Comparison of ENCODE assay signal across 23 cellular contexts in genomic region chr10:71675295-71675970, GRCh38. TPM values are rescaled to one million over a fixed set of nuclear protein-coding genes. Genes with fewer than 3 reads are reported as not detected.
DNase-seq lines count a peak whose midpoint lies in the region; ATAC-seq, FAIRE-seq and TF ChIP-seq lines count a peak whose summit lies in the region.
"Had no signal": no experiment of that assay in that cellular context is flagged by ENCODE, and none has a peak within 500 bp of the region (broad histone marks: within the 10 kb centered on the region; RNA-seq: fewer than 3 reads in every experiment).

No MANE protein-coding gene starts in this region.

- H3K27me3 ChIP-seq in K562 (ENCODE audit: control insufficient read depth in 2 of 2, insufficient read depth in 2 of 2, low read length in 2 of 2) (no peaks in the 10 kb centered on the region), H1 (replicated peaks in 1 of 4; ENCODE audit: control insufficient read depth in 3 of 4, extremely low read depth in 1 of 4, insufficient read depth in 3 of 4, low read length in 3 of 4) (no peaks in the 10 kb centered on the region), foreskin keratinocyte (peaks cover 8% of the 10 kb centered on the region)

- POLR2A ChIA-PET in RWPE1 (lab: Yijun Ruan, JAX; ENCODE audit: low non-redundant PET) = no interaction called here
- POLR2A ChIA-PET in K562 (lab: Yijun Ruan, JAX) = interaction anchor here (0.6 kb wide), 1 partner anchor 14 kb away, joined by 3 read pairs; no protein-coding TSS in a partner anchor
- POLR2A ChIA-PET in H1 (lab: Charles Lee; ENCODE audit: partially characterized antibody) = no interaction called here

- H3K23ac ChIP-seq in H1 (ENCODE audit: insufficient read length) = no peak overlapping the region

- no peak overlapping the region for H2BK120ac ChIP-seq in H1 (replicated peaks; ENCODE audit: low read depth, low read length)

- H4K20me1 ChIP-seq in K562 (replicated peaks; ENCODE audit: control insufficient read depth, insufficient read depth, low read length) (no peaks in the 10 kb centered on the region), H1 (replicated peaks in 1 of 2; ENCODE audit: control insufficient read depth in 1 of 2, insufficient read depth in 2 of 2, low read length in 2 of 2) (no peaks in the 10 kb centered on the region)

- FAIRE-seq in K562 (lab: Jason Lieb, UNC) = no peak
- no peak for FAIRE-seq in H1 (lab: Jason Lieb, UNC)
- FAIRE-seq: A549, GM12892, GM19239 had no signal

- H3K18ac ChIP-seq in H1 (ENCODE audit: extremely low read depth, low read length) = no peak overlapping the region

- TF ChIP-seq POLR2A in K562 (conservative IDR thresholded peaks at IDR 0.05) (no peak), H1 (IDR thresholded peaks at IDR 0.05; ENCODE audit: control extremely low read depth in 1 of 2, low read depth in 2 of 2, low read length in 2 of 2) (no peak)

- H3K4ac ChIP-seq in H1 (replicated peaks; ENCODE audit: insufficient read length, low read depth, low read length) = no peak overlapping the region

- H2AFZ ChIP-seq in K562 (ENCODE audit: low read depth, low read length) (no peak overlapping the region), H1 (ENCODE audit: low read length) (no peak overlapping the region)
- H2AFZ ChIP-seq: GM23248 had no signal

- H2BK20ac ChIP-seq in H1 (ENCODE audit: low read length) = no peak overlapping the region; the same call in 1 of the 2 replicates

- TF ChIP-seq RAD21 in K562 (CRISPR knock-in tag; conservative IDR thresholded peaks at IDR 0.05 in 1 of 2, IDR thresholded peaks at IDR 0.05 in 1 of 2) (no peak), H1 (IDR thresholded peaks at IDR 0.05 in 1 of 2, conservative IDR thresholded peaks at IDR 0.05 in 1 of 2; ENCODE audit: low read depth in 2 of 2, low read length in 2 of 2) (no peak)

- H3K9ac ChIP-seq in K562 (ENCODE audit: insufficient read depth in 1 of 2, low read depth in 2 of 2, low read length in 2 of 2) (no peak overlapping the region), H1 (replicated peaks in 1 of 4; ENCODE audit: extremely low read depth in 1 of 4, low read depth in 3 of 4, low read length in 3 of 4) (no peak overlapping the region)
- H3K9ac ChIP-seq: GM23248 had no signal

- 58% methylated on average over 6 of the region's 6 CpGs for WGBS in K562 (ENCODE audit: insufficient coverage, low coverage, missing lambda C conversion rate)
- WGBS in H1 (ENCODE audit: extremely low coverage in 1 of 2, insufficient coverage in 1 of 2, insufficient read length in 1 of 2, insufficient replicate concordance in 2 of 2, low coverage in 1 of 2, low lambda C conversion rate in 2 of 2, missing lambda C conversion rate in 1 of 2), 2 experiments = 81% methylated on average over 6 of the region's 6 CpGs; no CpG with 5 or more reads in 1 of the 2 experiments

- no peak overlapping the region for H2BK5ac ChIP-seq in H1 (ENCODE audit: low read depth, low read length)

- H3K27me3 Mint-ChIP-seq in activated naive CD8-positive, alpha-beta T cell treated with anti-CD3 and anti-CD28 coated beads for 36 hours = no peaks in the 10 kb centered on the region

- TF ChIP-seq CTCF in RWPE1 (conservative IDR thresholded peaks at IDR 0.05; ENCODE audit: low read depth) (no peak), K562 (IDR thresholded peaks at IDR 0.05 in 2 of 3, conservative IDR thresholded peaks at IDR 0.05 in 1 of 3; ENCODE audit: insufficient read depth in 2 of 3, low read depth in 1 of 3, low read length in 3 of 3) (no peak), H1 (IDR thresholded peaks at IDR 0.05; ENCODE audit: control extremely low read depth in 1 of 3, insufficient read depth in 1 of 3, low read depth in 1 of 3, low read length in 3 of 3) (peak in 2 of 3 experiments; percentile 0 to 4; a peak in 2 of 4 replicates), foreskin keratinocyte (conservative IDR thresholded peaks at IDR 0.05) (no peak)

- no peak overlapping the region for H4K91ac ChIP-seq in H1 (replicated peaks; ENCODE audit: insufficient read length, low read length)

- no peaks in the 10 kb centered on the region for H3K79me1 ChIP-seq in H1 (ENCODE audit: low read depth, low read length)

- no peak for ATAC-seq in K562
- peak; percentile 29 for ATAC-seq in foreskin keratinocyte
- ATAC-seq: A549, HCT116 had no signal

- DNase-seq in RWPE1 (ENCODE audit: low spot score) = peak; percentile 54
- no peak for DNase-seq in K562 (ENCODE audit: extremely low read depth in 1 of 4, low spot score in 3 of 4)
- DNase-seq in H1 (ENCODE audit: low read depth in 1 of 2, low spot score in 2 of 2) = no peak
- peak; percentile 9 to 23 for DNase-seq in foreskin keratinocyte
- DNase-seq in activated naive CD8-positive, alpha-beta T cell treated with anti-CD3 and anti-CD28 coated beads for 36 hours = no peak
- DNase-seq in GDM1 (lab: John Stamatoyannopoulos, UW) = no peak
- no peak for DNase-seq in glomerular visceral epithelial cell (ENCODE audit: extremely low spot score)
- DNase-seq: 8988T; C1 segment of cervical spinal cord; Calu3; CD4-positive, alpha-beta memory T cell; COR-L47; DMS53; DMS79 treated with DMSO at 0.1 percent for 48 hours; GM23248; H9 had no signal

- intact Hi-C loops in K562 (cut with micrococcal nuclease) = no loop called here

- no peaks in the 10 kb centered on the region for H3K79me2 ChIP-seq in K562 (ENCODE audit: control insufficient read depth, insufficient read depth, low read length)
- H3K79me2 ChIP-seq in H1 (ENCODE audit: control insufficient read depth in 1 of 2, insufficient read depth in 2 of 2, low read length in 2 of 2) = no peaks in the 10 kb centered on the region

- no peaks in the 10 kb centered on the region for H3K4me1 Mint-ChIP-seq in activated naive CD8-positive, alpha-beta T cell treated with anti-CD3 and anti-CD28 coated beads for 36 hours
- H3K4me1 Mint-ChIP-seq: CD4-positive, alpha-beta memory T cell; H9 had no signal

- no peaks in the 10 kb centered on the region for H3K36me3 Mint-ChIP-seq in activated naive CD8-positive, alpha-beta T cell treated with anti-CD3 and anti-CD28 coated beads for 36 hours
- H3K36me3 Mint-ChIP-seq: CD4-positive, alpha-beta memory T cell had no signal

- no peak overlapping the region for H3K4me3 ChIP-seq in K562
- no peak overlapping the region for H3K4me3 ChIP-seq in H1 (ENCODE audit: extremely low read depth in 1 of 4, insufficient read depth in 2 of 4, low read depth in 3 of 4, low read length in 4 of 4)
- H3K4me3 ChIP-seq: A549, GM23248 had no signal

- no peaks in the 10 kb centered on the region for H3K9me3 Mint-ChIP-seq in activated naive CD8-positive, alpha-beta T cell treated with anti-CD3 and anti-CD28 coated beads for 36 hours
- H3K9me3 Mint-ChIP-seq: CD4-positive, alpha-beta memory T cell; H9 had no signal

- H3K4me2 ChIP-seq in K562 (ENCODE audit: insufficient read depth, low read length) = no peak overlapping the region
- no peak overlapping the region for H3K4me2 ChIP-seq in H1 (ENCODE audit: insufficient read depth in 1 of 2, low read depth in 2 of 2, low read length in 2 of 2)
- H3K4me2 ChIP-seq: A549 had no signal

- CTCF ChIA-PET in RWPE1 (lab: Yijun Ruan, JAX) = no interaction called here
- CTCF ChIA-PET in K562 (lab: Yijun Ruan, JAX; ENCODE audit: low intra/inter-chr PET ratio) = no interaction called here
- CTCF ChIA-PET in H1 (lab: Charles Lee; ENCODE audit: partially characterized antibody) = interaction anchor here (0.9 to 5.0 kb wide), 12 partner anchors 9 to 291 kb away, joined by 3 to 34 read pairs (median 3); no protein-coding TSS in a partner anchor

- H3K4me1 ChIP-seq in K562 (replicated peaks in 1 of 2; ENCODE audit: control insufficient read depth in 2 of 2, insufficient read depth in 2 of 2, low read length in 2 of 2) (peaks cover 0 to 27% of the 10 kb centered on the region in 2 experiments; a peak in 3 of 5 replicates), H1 (replicated peaks in 1 of 4; ENCODE audit: control insufficient read depth in 3 of 4, insufficient read depth in 4 of 4, low read length in 3 of 4) (no peaks in the 10 kb centered on the region; a peak in 1 of 7 replicates), foreskin keratinocyte (no peaks in the 10 kb centered on the region)
- H3K4me1 ChIP-seq: A549 had no signal

- H4K5ac ChIP-seq in H1 (ENCODE audit: insufficient read length, low read depth, low read length) = no peak overlapping the region

- BruUV-seq in K562 (replicated peaks; lab: Mats Ljungman, UMichigan) = no TSS peak

- no peak overlapping the region for H3K27ac Mint-ChIP-seq in activated naive CD8-positive, alpha-beta T cell treated with anti-CD3 and anti-CD28 coated beads for 36 hours
- H3K27ac Mint-ChIP-seq: CD4-positive, alpha-beta memory T cell; H9 had no signal

- H3K27ac ChIP-seq in RWPE1 (no peak overlapping the region), K562 (ENCODE audit: extremely low read depth, low read depth, low read length) (no peak overlapping the region), H1 (ENCODE audit: low read depth, low read length) (no peak overlapping the region), foreskin keratinocyte (no peak overlapping the region)
- H3K27ac ChIP-seq: A549, GM23248 had no signal

- no peaks in the 10 kb centered on the region for H3K9me3 ChIP-seq in K562 (replicated peaks; ENCODE audit: control insufficient read depth, insufficient read depth, low read depth, low read length)
- no peaks in the 10 kb centered on the region for H3K9me3 ChIP-seq in H1 (ENCODE audit: insufficient read depth in 2 of 2, low read depth in 1 of 2, low read length in 1 of 2)
- H3K9me3 ChIP-seq: A549 had no signal

- in situ Hi-C loops in K562 (cut with MboI) = no loop called here

- H3K9me1 ChIP-seq in K562 (ENCODE audit: control insufficient read depth, insufficient read depth, low read length) = no peaks in the 10 kb centered on the region

- H3K4me3 Mint-ChIP-seq in activated naive CD8-positive, alpha-beta T cell treated with anti-CD3 and anti-CD28 coated beads for 36 hours = no peak overlapping the region
- H3K4me3 Mint-ChIP-seq: CD4-positive, alpha-beta memory T cell; H9 had no signal

- H2BK12ac ChIP-seq in H1 (ENCODE audit: low read depth, low read length) = no peak overlapping the region

- no peak overlapping the region for H3K56ac ChIP-seq in H1 (replicated peaks; ENCODE audit: insufficient read length, low read depth, low read length)

- H3K14ac ChIP-seq in H1 (ENCODE audit: insufficient read length) = no peak overlapping the region

- no peak overlapping the region for H2BK15ac ChIP-seq in H1 (ENCODE audit: low read length)

- H4K8ac ChIP-seq in H1 (ENCODE audit: extremely low read depth, insufficient read depth, low read length) = peak overlapping the region; percentile 83; the same call in 1 of the 2 replicates

- no peak overlapping the region for H2AK5ac ChIP-seq in H1 (ENCODE audit: low read depth, low read length)

- H3K36me3 ChIP-seq in K562 (ENCODE audit: control insufficient read depth, insufficient read depth, low read length) = no peaks in the 10 kb centered on the region
- H3K36me3 ChIP-seq in H1 (ENCODE audit: control insufficient read depth in 2 of 4, insufficient read depth in 4 of 4, low read length in 3 of 4) = no peaks in the 10 kb centered on the region

- TF ChIP-seq EP300 in K562 (IDR thresholded peaks at IDR 0.05; ENCODE audit: low read length) = no peak
- TF ChIP-seq EP300 in H1 (IDR thresholded peaks at IDR 0.05; ENCODE audit: borderline replicate concordance in 1 of 2, low read depth in 2 of 2, low read length in 2 of 2) = no peak

- H3K23me2 ChIP-seq in H1 (ENCODE audit: low read depth, low read length) = no peaks in the 10 kb centered on the region

RNA-seq across cellular contexts. Expression of gene C10orf105, which starts 44.1 kb away (rescaled TPM):
- total RNA-seq in K562 (2011; cell fraction: chromatin; rRNA removed; ENCODE audit: low replicate concordance) = 0.09 TPM in 1 of 2 replicates, not detected in the other
- 0.17 TPM in 1 of 2 replicates, not detected in the other for total RNA-seq in K562 (2011; cell fraction: nucleolus; rRNA removed)
- total RNA-seq in K562 (2011; cell fraction: nucleoplasm; rRNA removed) = not detected in 2 replicates
- total RNA-seq in K562 (2014; rRNA removed) = not detected in 2 replicates
- total RNA-seq in K562 (2014; rRNA removed; fragmentation: Illumina TruSeq; extraction: Trizol) = 0.03 and 0.04 TPM in 2 replicates
- total RNA-seq in K562 (2015; rRNA removed; fragmentation: Illumina TruSeq; extraction: Trizol) = 0.15 and 0.25 TPM in 2 replicates
- total RNA-seq in K562 (2021) = 0.09 TPM in 2 replicates
- 0.04 TPM in 2 replicates for polyA plus RNA-seq in K562 (2011; rRNA removed)
- polyA plus RNA-seq in K562 (2011; cell fraction: cytosol; rRNA removed) = 0.01 and 0.12 TPM in 2 replicates
- polyA plus RNA-seq in K562 (2011; cell fraction: nucleus; rRNA removed) = 0.10 TPM in 1 of 2 replicates, not detected in the other
- polyA plus RNA-seq in K562 (2012) = 0.40 and 0.58 TPM in 2 replicates
- 0.03 and 0.07 TPM in 2 replicates for polyA plus RNA-seq in K562 (2014; fragmentation: Illumina TruSeq; extraction: Trizol)
- polyA plus RNA-seq in K562 (2014; fragmentation: Nextera tagmentation; extraction: Ambion mirVana) = not detected
- polyA plus RNA-seq in K562 (2014; rRNA removed) = 0.04 and 0.11 TPM in 2 replicates
- polyA minus RNA-seq in K562 (2011; rRNA and poly(A)+ RNA removed) = 0.18 TPM in 1 of 2 replicates, not detected in the other
- 0.19 TPM in 1 of 2 replicates, not detected in the other for polyA minus RNA-seq in K562 (2011; cell fraction: cytosol; rRNA and poly(A)+ RNA removed)
- under 0.01 and 0.11 TPM in 2 replicates for polyA minus RNA-seq in K562 (2011; cell fraction: nucleus; rRNA and poly(A)+ RNA removed)
- total RNA-seq in H1 (2021; fragmentation: NEBNext Ultra II Directional; extraction: Animal tissue kit (Norgen Biotek cat#: 25700)) = 0.48 and 0.73 TPM in 2 replicates
- polyA plus RNA-seq in H1 (2011; rRNA removed) = 0.71 and 1.4 TPM in 2 replicates
- 0.93 TPM for polyA plus RNA-seq in H1 (2011; cell fraction: cytosol; rRNA removed)
- 1.3 TPM for polyA plus RNA-seq in H1 (2011; cell fraction: nucleus; rRNA removed)
- polyA plus RNA-seq in H1 (2012, experiment 1 of 2) = 0.64 to 1.1 TPM (median 0.87 TPM) in 4 replicates
- polyA plus RNA-seq in H1 (2012, experiment 2 of 2) = 0.84 TPM
- 0.51 TPM for polyA plus RNA-seq in H1 (2013, experiment 1 of 2)
- 0.61 TPM for polyA plus RNA-seq in H1 (2013, experiment 2 of 2)
- 0.76 and 1.7 TPM in 2 replicates for polyA minus RNA-seq in H1 (2011; rRNA and poly(A)+ RNA removed)
- polyA minus RNA-seq in H1 (2011; cell fraction: cytosol; rRNA and poly(A)+ RNA removed) = 0.51 TPM
- polyA minus RNA-seq in H1 (2011; cell fraction: nucleus; rRNA and poly(A)+ RNA removed) = 1.4 TPM
- total RNA-seq in foreskin keratinocyte = not detected in 2 replicates
- not detected in 2 replicates for polyA plus RNA-seq in foreskin keratinocyte
- under 1 TPM; 0.24 to 0.41 TPM for total RNA-seq in activated naive CD8-positive, alpha-beta T cell treated with anti-CD3 and anti-CD28 coated beads for 36 hours
- total RNA-seq: Calu3, Daoy, G401, GM23248, H4 had no signal
- polyA plus RNA-seq: A549, GM23248 had no signal

Comparison
In these comparisons a context has a peak if more than half of its experiments do, and no peak if none do; other contexts are left out.
1. DNase-seq: peak in RWPE1 (single experiment) and foreskin keratinocyte (2 of 2); none in K562 (0 of 4), H1 (0 of 2), activated naive CD8-positive, alpha-beta T cell treated with anti-CD3 and anti-CD28 coated beads for 36 hours (single experiment), GDM1 (single experiment) and glomerular visceral epithelial cell (single experiment).
2. CTCF ChIP-seq: peak in H1 (2 of 3); none in RWPE1 (single experiment), K562 (0 of 3) and foreskin keratinocyte (single experiment).